Comparison of ENCODE assay signal across 8 cellular contexts in the genomic region with DNA sequence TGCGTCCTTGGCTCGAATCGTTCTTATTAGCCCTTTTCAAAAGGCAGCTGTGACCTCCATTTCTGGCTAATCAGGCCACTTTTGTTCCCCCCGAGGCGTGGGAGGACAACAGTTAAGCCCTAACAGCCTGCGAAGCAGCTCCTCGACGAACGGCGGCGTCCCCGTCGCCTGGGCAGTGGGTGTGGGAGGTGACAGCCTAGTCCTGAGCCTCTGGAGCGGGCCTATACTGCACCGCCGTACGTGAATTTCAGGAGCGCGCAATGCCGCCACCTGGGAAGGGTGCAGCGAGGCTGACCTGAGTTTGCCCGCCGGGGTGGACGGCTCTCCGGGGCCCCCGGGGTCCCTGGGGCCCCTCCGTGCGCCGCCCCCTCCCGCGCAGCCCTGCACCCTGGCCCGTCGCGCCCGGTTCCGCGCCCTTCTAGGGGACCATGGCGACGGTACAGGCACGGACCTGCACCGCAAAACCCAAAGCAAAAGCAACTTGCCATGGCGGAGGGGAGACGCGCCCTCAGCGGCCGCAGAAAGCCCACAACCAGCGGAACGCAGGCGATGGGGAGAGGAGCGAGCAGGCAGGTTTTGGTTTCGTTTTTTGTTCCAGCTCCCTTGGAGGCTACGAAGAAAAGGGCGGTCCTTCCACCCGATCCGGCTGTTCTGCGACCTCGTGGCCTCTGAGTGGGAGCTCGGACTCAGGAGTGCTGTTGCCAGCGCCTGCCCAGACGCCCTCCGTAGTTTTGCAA. TPM values are rescaled to one million over a fixed set of nuclear protein-coding genes. Genes with fewer than 3 reads are reported as not detected.
DNase-seq lines count a peak whose midpoint lies in the region; ATAC-seq and TF ChIP-seq lines count a peak whose summit lies in the region.

A gene (minus strand): TSS at position 624 of the 737 bp plus-strand sequence. CDS start 136 bp downstream, at position 488.

- TF ChIP-seq CTCF in IMR-90 (conservative IDR thresholded peaks at IDR 0.05; ENCODE audit: low read depth, low read length) = no peak
- TF ChIP-seq CTCF in natural killer cell (IDR thresholded peaks at IDR 0.05) = no peak

- H3K79me1 ChIP-seq in IMR-90 (ENCODE audit: low read depth in 1 of 2, low read length in 2 of 2) = peaks cover 0 to 26% of the 10 kb centered on the region in 2 experiments; a peak in 2 of 4 replicates

- peak within 1 kb of the TSS; percentile 95 for H3K4me2 ChIP-seq in IMR-90 (ENCODE audit: low read depth, low read length)

- peak within 1 kb of the TSS; percentile 86 for H2BK20ac ChIP-seq in IMR-90 (ENCODE audit: low read depth, low read length)

- H3K27me3 ChIP-seq in IMR-90 (ENCODE audit: control insufficient read depth, insufficient read depth, low read length) = no peaks in the 10 kb centered on the region

- no peaks in the 10 kb centered on the region for H3K36me3 ChIP-seq in IMR-90 (ENCODE audit: control insufficient read depth, insufficient read depth, low read length)

- H3K27me3 Mint-ChIP-seq in activated T-helper 17 cell treated with anti-CD3 and anti-CD28 coated beads, Interleukin-2, amount 50 U/mL, for 72 hours = no peaks in the 10 kb centered on the region
- H3K27me3 Mint-ChIP-seq in natural killer cell (ENCODE audit: low read depth in 2 of 2) = no peaks in the 10 kb centered on the region

- peaks cover 6% of the 10 kb centered on the region for H3K4me1 Mint-ChIP-seq in activated T-helper 17 cell treated with anti-CD3 and anti-CD28 coated beads, Interleukin-2, amount 50 U/mL, for 72 hours
- peaks cover 16 to 22% of the 10 kb centered on the region in 2 donors for H3K4me1 Mint-ChIP-seq in natural killer cell

- H2BK15ac ChIP-seq in IMR-90 (ENCODE audit: low read depth, low read length) = peak within 1 kb of the TSS; percentile 42; the same call in 2 of the 3 replicates

- dilution Hi-C loops in IMR-90 (cut with HindIII; ENCODE audit: low sequenced_read_pairs, unreplicated experiment) = no loop called here

- H3K9ac ChIP-seq in IMR-90 (ENCODE audit: low read depth, low read length) = peak within 1 kb of the TSS; percentile 85

- DNase-seq in DMS153 (lab: John Stamatoyannopoulos, UW) = peak; percentile 67
- peak; percentile 91 for DNase-seq in IMR-90
- DNase-seq in fibroblast of peridontal ligament (ENCODE audit: extremely low read depth) = peak; percentile 97
- peak; percentile 74 for DNase-seq in natural killer cell
- DNase-seq in stimulated activated naive CD4-positive, alpha-beta T cell (lab: John Stamatoyannopoulos, UW) = peak; percentile 71 to 84 (median 77)

- H2AK9ac ChIP-seq in IMR-90 (replicated peaks; ENCODE audit: low read depth, low read length, poor library complexity) = peak within 1 kb of the TSS; percentile 84

- H4K91ac ChIP-seq in IMR-90 (ENCODE audit: insufficient read depth, low read depth, low read length) = peak within 1 kb of the TSS; percentile 85

- no peaks in the 10 kb centered on the region for H3K9me3 ChIP-seq in IMR-90 (ENCODE audit: control insufficient read depth, insufficient read depth, low read length)

- H2AK5ac ChIP-seq in IMR-90 (ENCODE audit: low read depth, low read length) = peak within 1 kb of the TSS; percentile 9; the same call in 1 of the 2 replicates

- H3K9me3 Mint-ChIP-seq in activated T-helper 17 cell treated with anti-CD3 and anti-CD28 coated beads, Interleukin-2, amount 50 U/mL, for 72 hours = no peaks in the 10 kb centered on the region
- no peaks in the 10 kb centered on the region for H3K9me3 Mint-ChIP-seq in natural killer cell

- H3K18ac ChIP-seq in IMR-90 (ENCODE audit: low read depth, low read length) = peak within 1 kb of the TSS; percentile 95

- peaks cover 3% of the 10 kb centered on the region; the same call in 1 of the 2 replicates for H3K9me1 ChIP-seq in IMR-90 (ENCODE audit: insufficient read depth, low read length)

- peak within 1 kb of the TSS; percentile 90 for H3K27ac Mint-ChIP-seq in activated T-helper 17 cell treated with anti-CD3 and anti-CD28 coated beads, Interleukin-2, amount 50 U/mL, for 72 hours
- H3K27ac Mint-ChIP-seq in natural killer cell = peak within 1 kb of the TSS; percentile 95 to 96

- peak within 1 kb of the TSS; percentile 93 for H3K27ac ChIP-seq in IMR-90 (ENCODE audit: insufficient read depth, low read length)

- TF ChIP-seq RAD21 in IMR-90 (IDR thresholded peaks at IDR 0.05; ENCODE audit: low read length) = no peak; the same call in 1 of the 2 replicates

- H3K4me3 ChIP-seq in IMR-90 (ENCODE audit: insufficient read depth, low read depth, low read length) = peak within 1 kb of the TSS; percentile 71

- H4K20me1 ChIP-seq in IMR-90 (ENCODE audit: insufficient read depth, low read length) = no peaks in the 10 kb centered on the region

- no TSS peak for BruUV-seq in IMR-90 (replicated peaks; lab: Mats Ljungman, UMichigan)

- 0% methylated on average over 23 of the region's 61 CpGs; no CpG with 5 or more reads in 1 of the 2 experiments for WGBS in IMR-90 (ENCODE audit: extremely low coverage in 2 of 2, insufficient read length in 1 of 2), 2 experiments

- intact Hi-C loops in IMR-90 (cut with micrococcal nuclease) = loop anchor here (1.0 to 2.0 kb wide), 3 partner anchors 95 to 148 kb away; a partner anchor contains a TSS
- intact Hi-C loops in natural killer cell (cut with micrococcal nuclease) = loop anchor here (1.0 to 10.0 kb wide), 3 partner anchors 28 to 1677 kb away; a partner anchor contains a TSS

- peak within 1 kb of the TSS; percentile 87 for H2BK5ac ChIP-seq in IMR-90 (ENCODE audit: low read depth, low read length, poor library complexity, severe bottlenecking)

- H3K4me1 ChIP-seq in IMR-90 (ENCODE audit: control insufficient read depth, insufficient read depth, low read length) = peaks cover 13% of the 10 kb centered on the region

- peak within 1 kb of the TSS; percentile 89 for H3K4me3 Mint-ChIP-seq in activated T-helper 17 cell treated with anti-CD3 and anti-CD28 coated beads, Interleukin-2, amount 50 U/mL, for 72 hours
- H3K4me3 Mint-ChIP-seq in natural killer cell = peak within 1 kb of the TSS; percentile 95

- peak within 1 kb of the TSS; percentile 90 for H4K5ac ChIP-seq in IMR-90 (ENCODE audit: low read depth, low read length)

- peak within 1 kb of the TSS; percentile 96 for H3K23ac ChIP-seq in IMR-90 (ENCODE audit: low read depth, low read length)

- POLR2A ChIA-PET in IMR-90 (lab: Charles Lee; ENCODE audit: unreplicated experiment) = interaction anchor here (0.6 kb wide), 4 partner anchors 28 to 1675 kb away, joined by 3 to 5 read pairs (median 4); no protein-coding TSS in a partner anchor

- peak; percentile 6; the same call in 1 of the 2 replicates for TF ChIP-seq POLR2A in IMR-90 (IDR thresholded peaks at IDR 0.05; ENCODE audit: low read depth, low read length)

- H3K4ac ChIP-seq in IMR-90 (ENCODE audit: low read depth, low read length) = peak within 1 kb of the TSS; percentile 88

- peak within 1 kb of the TSS; percentile 80 to 84 for H4K8ac ChIP-seq in IMR-90 (ENCODE audit: low read depth in 2 of 2, low read length in 2 of 2)

- peak within 1 kb of the TSS; percentile 92 for H2AFZ ChIP-seq in IMR-90 (replicated peaks; ENCODE audit: low read length, poor library complexity)

- CTCF ChIA-PET in IMR-90 (lab: Yijun Ruan, JAX) = interaction anchor here (0.6 kb wide), 1 partner anchor 173 kb away, joined by 3 read pairs; no protein-coding TSS in a partner anchor

- H3K14ac ChIP-seq in IMR-90 (replicated peaks; ENCODE audit: low read depth, low read length) = peak within 1 kb of the TSS; percentile 94

- no peaks in the 10 kb centered on the region for H3K36me3 Mint-ChIP-seq in activated T-helper 17 cell treated with anti-CD3 and anti-CD28 coated beads, Interleukin-2, amount 50 U/mL, for 72 hours (ENCODE audit: low read depth)
- no peaks in the 10 kb centered on the region for H3K36me3 Mint-ChIP-seq in natural killer cell

- ATAC-seq in GM21529 (IDR thresholded peaks at IDR 0.05; ENCODE audit: unreplicated experiment) (peak; percentile 92), IMR-90 (ENCODE audit: low read depth) (peak; percentile 91), natural killer cell (peak; percentile 86 to 88 (median 86))
- ATAC-seq in activated T-helper 17 cell treated with anti-CD3 and anti-CD28 coated beads, Interleukin-2, amount 50 U/mL, for 72 hours (replicated peaks) = peak; percentile 95

- in situ Hi-C loops in IMR-90 (cut with MboI; ENCODE audit: low sequenced_read_pairs) = loop anchor here (10.0 kb wide), 1 partner anchor 153 kb away; no protein-coding TSS in a partner anchor

- peak within 1 kb of the TSS; percentile 92 for H2BK120ac ChIP-seq in IMR-90 (ENCODE audit: low read depth, low read length)

- peak within 1 kb of the TSS; percentile 89 for H3K56ac ChIP-seq in IMR-90 (ENCODE audit: extremely low read depth, insufficient read depth, low read length)

TF ChIP-seq in IMR-90, 13 proteins besides CTCF, POLR2A, EP300 and RAD21 (continues in another document):
- TF ChIP-seq MXI1 (IDR thresholded peaks at IDR 0.05; ENCODE audit: borderline replicate concordance, low read depth, low read length) = peak; percentile 80; the same call in 1 of the 2 replicates
- TF ChIP-seq FOS (IDR thresholded peaks at IDR 0.05; ENCODE audit: low read depth, low read length) = no peak
- no peak for TF ChIP-seq CHD1 (IDR thresholded peaks at IDR 0.05; ENCODE audit: low read depth, low read length)

RNA-seq across cellular contexts. Expression of the gene that starts here (rescaled TPM):
- total RNA-seq in IMR-90 (2012; rRNA removed) (1.6 and 2.5 TPM in 2 replicates), natural killer cell (10 to 100 TPM in 2 of 3 donors, 1 to 10 TPM in 1; 5.6 to 12.4 (median 10.9) TPM)
- 3.1 and 3.6 TPM in 2 replicates for polyA plus RNA-seq in IMR-90 (2012; rRNA removed)
- 0.82 and 1.1 TPM in 2 replicates for polyA plus RNA-seq in IMR-90 (2012; cell fraction: cytosol; rRNA removed)
- 0.67 and 2.1 TPM in 2 replicates for polyA plus RNA-seq in IMR-90 (2012; cell fraction: nucleus; rRNA removed; ENCODE audit: low replicate concordance)
- 1.1 TPM for polyA plus RNA-seq in PFSK-1 (2012; ENCODE audit: insufficient read length, low read depth)
- total RNA-seq in activated T-helper 17 cell treated with anti-CD3 and anti-CD28 coated beads, Interleukin-2, amount 50 U/mL, for 72 hours = 1 to 10 TPM; 2.5 to 2.9 TPM

Comparison
In these comparisons a context has a peak if more than half of its experiments do, and no peak if none do; other contexts are left out.
1. Peak in every context shown above with its lines: DNase-seq, ATAC-seq, H3K4me3 ChIP-seq and H3K27ac ChIP-seq.